Comparison of ENCODE assay signal across 8 cellular contexts in genomic region chr9:71911908-71912325, GRCh38. TPM values are rescaled to one million over a fixed set of nuclear protein-coding genes. Genes with fewer than 3 reads are reported as not detected.
DNase-seq lines count a peak whose midpoint lies in the region; ATAC-seq and TF ChIP-seq lines count a peak whose summit lies in the region.

No MANE protein-coding gene starts in this region.

- no peak for TF ChIP-seq RAD21 in HCT116 (IDR thresholded peaks at IDR 0.05; ENCODE audit: low read depth)

- intact Hi-C loops in HCT116 (cut with micrococcal nuclease) = no loop called here
- intact Hi-C loops in activated T-helper 1 cell treated with anti-CD3 and anti-CD28 coated beads, Interleukin-12 subunit alpha, Interleukin-12 subunit beta, Interleukin-2, Interleukin-4 antibody, amounts not matched to agents 30 ng/mL and 10 ng/mL and 1 ng/mL, durations not matched to agents 14 hours and 24 hours and 36 hours (cut with micrococcal nuclease) = loop anchor here (1.0 to 10.0 kb wide), 12 partner anchors 16 to 1493 kb away; partner anchors contain the start of gene ZFAND5

- H3K9me2 ChIP-seq in HCT116 (ENCODE audit: insufficient read depth) = no peaks in the 10 kb centered on the region
- H3K9me2 ChIP-seq in hepatocyte (replicated peaks; ENCODE audit: insufficient read depth) = no peaks in the 10 kb centered on the region

- no peak for TF ChIP-seq CTCF in HCT116 (IDR thresholded peaks at IDR 0.05 in 2 of 3, conservative IDR thresholded peaks at IDR 0.05 in 1 of 3; ENCODE audit: borderline replicate concordance in 1 of 3, insufficient read depth in 1 of 3, low read depth in 2 of 3, low read length in 2 of 3)
- no peak for TF ChIP-seq CTCF in hepatocyte (IDR thresholded peaks at IDR 0.05; ENCODE audit: poor library complexity)

- peak overlapping the region; percentile 96 for H3K27ac Mint-ChIP-seq in activated T-helper 1 cell treated with anti-CD3 and anti-CD28 coated beads, Interleukin-12 subunit alpha, Interleukin-12 subunit beta, Interleukin-2, Interleukin-4 antibody, amounts not matched to agents 30 ng/mL and 10 ng/mL and 1 ng/mL, durations not matched to agents 14 hours and 24 hours and 36 hours
- peak overlapping the region; percentile 89 for H3K27ac Mint-ChIP-seq in stimulated activated memory B cell treated with anti-CD40 and anti-IgM and Interleukin-4, amounts not matched to agents 10 μg/mL and 1 μg/mL and 100 μg/mL, for 72 hours

- no peak for DNase-seq in HCT116 (ENCODE audit: low read depth, low spot score)
- no peak for DNase-seq in activated T-helper 1 cell treated with anti-CD3 and anti-CD28 coated beads, Interleukin-12 subunit alpha, Interleukin-12 subunit beta, Interleukin-2, Interleukin-4 antibody, amounts not matched to agents 30 ng/mL and 10 ng/mL and 1 ng/mL, durations not matched to agents 14 hours and 24 hours and 36 hours (ENCODE audit: low spot score)
- DNase-seq in hepatocyte (ENCODE audit: low spot score) = no peak
- DNase-seq in epidermal melanocyte (ENCODE audit: insufficient read length, low spot score) = no peak

- H3K27ac ChIP-seq in HCT116 (ENCODE audit: low read depth, low read length) = peak overlapping the region; percentile 58
- H3K27ac ChIP-seq in hepatocyte = peak overlapping the region; percentile 88

- RAD21 ChIA-PET in HCT116 (lab: Charles Lee; ENCODE audit: low non-redundant PET in 1 of 2, low total read pairs in 2 of 2, uncharacterized antibody in 2 of 2, unreplicated experiment in 2 of 2) = no interaction called here

- peak overlapping the region; percentile 28 for H2AFZ ChIP-seq in HCT116 (ENCODE audit: low read depth, low read length, poor library complexity, severe bottlenecking)
- peak overlapping the region; percentile 62 for H2AFZ ChIP-seq in hepatocyte

- TF ChIP-seq POLR2A in HCT116 (IDR thresholded peaks at IDR 0.05; ENCODE audit: borderline replicate concordance, extremely low read depth, insufficient read depth, insufficient read length) = no peak

- H3K36me3 ChIP-seq in HCT116 (ENCODE audit: control insufficient read depth in 1 of 2, insufficient read depth in 2 of 2, low read length in 2 of 2) (no peaks in the 10 kb centered on the region), hepatocyte (replicated peaks; ENCODE audit: insufficient read depth, low read depth) (no peaks in the 10 kb centered on the region)

- no peaks in the 10 kb centered on the region for H3K27me3 Mint-ChIP-seq in activated T-helper 1 cell treated with anti-CD3 and anti-CD28 coated beads, Interleukin-12 subunit alpha, Interleukin-12 subunit beta, Interleukin-2, Interleukin-4 antibody, amounts not matched to agents 30 ng/mL and 10 ng/mL and 1 ng/mL, durations not matched to agents 14 hours and 24 hours and 36 hours (ENCODE audit: insufficient read depth)
- no peaks in the 10 kb centered on the region for H3K27me3 Mint-ChIP-seq in stimulated activated memory B cell treated with anti-CD40 and anti-IgM and Interleukin-4, amounts not matched to agents 10 μg/mL and 1 μg/mL and 100 μg/mL, for 72 hours

- H3K9me3 Mint-ChIP-seq in activated T-helper 1 cell treated with anti-CD3 and anti-CD28 coated beads, Interleukin-12 subunit alpha, Interleukin-12 subunit beta, Interleukin-2, Interleukin-4 antibody, amounts not matched to agents 30 ng/mL and 10 ng/mL and 1 ng/mL, durations not matched to agents 14 hours and 24 hours and 36 hours = no peaks in the 10 kb centered on the region
- H3K9me3 Mint-ChIP-seq in stimulated activated memory B cell treated with anti-CD40 and anti-IgM and Interleukin-4, amounts not matched to agents 10 μg/mL and 1 μg/mL and 100 μg/mL, for 72 hours = no peaks in the 10 kb centered on the region

- peaks cover 61% of the 10 kb centered on the region for H3K4me1 Mint-ChIP-seq in activated T-helper 1 cell treated with anti-CD3 and anti-CD28 coated beads, Interleukin-12 subunit alpha, Interleukin-12 subunit beta, Interleukin-2, Interleukin-4 antibody, amounts not matched to agents 30 ng/mL and 10 ng/mL and 1 ng/mL, durations not matched to agents 14 hours and 24 hours and 36 hours (ENCODE audit: low read depth)
- H3K4me1 Mint-ChIP-seq in stimulated activated memory B cell treated with anti-CD40 and anti-IgM and Interleukin-4, amounts not matched to agents 10 μg/mL and 1 μg/mL and 100 μg/mL, for 72 hours = peaks cover 47% of the 10 kb centered on the region

- peak overlapping the region; percentile 99 for H3K4me3 Mint-ChIP-seq in activated T-helper 1 cell treated with anti-CD3 and anti-CD28 coated beads, Interleukin-12 subunit alpha, Interleukin-12 subunit beta, Interleukin-2, Interleukin-4 antibody, amounts not matched to agents 30 ng/mL and 10 ng/mL and 1 ng/mL, durations not matched to agents 14 hours and 24 hours and 36 hours
- peak overlapping the region; percentile 100 for H3K4me3 Mint-ChIP-seq in stimulated activated memory B cell treated with anti-CD40 and anti-IgM and Interleukin-4, amounts not matched to agents 10 μg/mL and 1 μg/mL and 100 μg/mL, for 72 hours

- ATAC-seq in HCT116 (no peak), GM19035 (IDR thresholded peaks at IDR 0.05; ENCODE audit: unreplicated experiment) (no peak), HG02571 (IDR thresholded peaks at IDR 0.05; ENCODE audit: unreplicated experiment) (no peak), HG02973 (IDR thresholded peaks at IDR 0.05; ENCODE audit: unreplicated experiment) (no peak)
- ATAC-seq in stimulated activated memory B cell treated with anti-CD40 and anti-IgM and Interleukin-4, amounts not matched to agents 10 μg/mL and 1 μg/mL and 100 μg/mL, for 72 hours = no peak

- WGBS in hepatocyte (ENCODE audit: low lambda C conversion rate, missing lambda C conversion rate) = 3% methylated on average over 9 of the region's 9 CpGs

- H4K20me1 ChIP-seq in HCT116 (ENCODE audit: insufficient read depth) (0 out of 2 replicates have a peak, but pooled peaks cover 13% of the 10 kb centered on the region), hepatocyte (ENCODE audit: insufficient read depth, poor library complexity, severe bottlenecking) (peaks cover 48% of the 10 kb centered on the region)

- H3K4me2 ChIP-seq in HCT116 (ENCODE audit: low read length) (peak overlapping the region; percentile 77), hepatocyte (peak overlapping the region; percentile 80)

- POLR2A ChIA-PET in HCT116 (lab: Charles Lee) = interaction anchor here (1.0 to 1.2 kb wide), 3 partner anchors 14 to 106 kb away, joined by 3 to 7 read pairs (median 3); no protein-coding TSS in a partner anchor

- CTCF ChIA-PET in HCT116 (lab: Charles Lee) = interaction anchor here (1.9 kb wide), 1 partner anchor 93 kb away, joined by 6 read pairs; no protein-coding TSS in a partner anchor

- H3K4me1 ChIP-seq in HCT116 (ENCODE audit: control insufficient read depth in 1 of 2, insufficient read depth in 2 of 2, low read length in 2 of 2) = peaks cover 5 to 16% of the 10 kb centered on the region in 2 experiments
- H3K4me1 ChIP-seq in hepatocyte (ENCODE audit: insufficient read depth) = peaks cover 15% of the 10 kb centered on the region

- peak overlapping the region; percentile 77 to 89 for H3K4me3 ChIP-seq in HCT116 (replicated peaks in 1 of 2; ENCODE audit: low read depth in 1 of 2, low read length in 2 of 2)
- peak overlapping the region; percentile 60 for H3K4me3 ChIP-seq in hepatocyte

- BruUV-seq in HCT116 (replicated peaks; lab: Mats Ljungman, UMichigan) = TSS peak; percentile 66

- peaks cover 8% of the 10 kb centered on the region for H3K36me3 Mint-ChIP-seq in activated T-helper 1 cell treated with anti-CD3 and anti-CD28 coated beads, Interleukin-12 subunit alpha, Interleukin-12 subunit beta, Interleukin-2, Interleukin-4 antibody, amounts not matched to agents 30 ng/mL and 10 ng/mL and 1 ng/mL, durations not matched to agents 14 hours and 24 hours and 36 hours (ENCODE audit: low read depth)
- H3K36me3 Mint-ChIP-seq in stimulated activated memory B cell treated with anti-CD40 and anti-IgM and Interleukin-4, amounts not matched to agents 10 μg/mL and 1 μg/mL and 100 μg/mL, for 72 hours = no peaks in the 10 kb centered on the region

- H3K9ac ChIP-seq in HCT116 (ENCODE audit: low read length) = peak overlapping the region; percentile 71

- H3K27me3 ChIP-seq in HCT116 (ENCODE audit: insufficient read depth, low read length) (no peaks in the 10 kb centered on the region), hepatocyte (no peaks in the 10 kb centered on the region)

- H3K9me3 ChIP-seq in HCT116 (ENCODE audit: control insufficient read depth in 1 of 2, insufficient read depth in 1 of 2, low read depth in 1 of 2, low read length in 2 of 2) (no peaks in the 10 kb centered on the region), hepatocyte (ENCODE audit: low read depth) (no peaks in the 10 kb centered on the region)

- H3K79me2 ChIP-seq in HCT116 (ENCODE audit: insufficient read depth, low read length) (peaks cover 89% of the 10 kb centered on the region), hepatocyte (peaks cover 80% of the 10 kb centered on the region)

TF ChIP-seq in HCT116, 20 proteins besides CTCF, POLR2A, EP300 and RAD21:
- TF ChIP-seq EZH2phosphoT487 (IDR thresholded peaks at IDR 0.05; ENCODE audit: borderline replicate concordance) = no peak
- 0 out of 2 replicates have a peak, but pooled peaks have one; percentile 3 for TF ChIP-seq EGR1 (IDR thresholded peaks at IDR 0.05; ENCODE audit: low read depth)
TF ChIP-seq in HCT116: peak in this region for 1.

RNA-seq across cellular contexts. Expression of gene C9orf85, which starts 0.5 kb away (rescaled TPM):
- total RNA-seq in HCT116 (2021; ENCODE audit: unreplicated experiment) (12.4 TPM), hepatocyte (16.8 and 20.3 TPM in 2 replicates)
- 7.5 and 10.4 TPM in 2 replicates for polyA plus RNA-seq in HCT116 (2012)
- total RNA-seq in activated T-helper 1 cell treated with anti-CD3 and anti-CD28 coated beads, Interleukin-12 subunit alpha, Interleukin-12 subunit beta, Interleukin-2, Interleukin-4 antibody, amounts not matched to agents 30 ng/mL and 10 ng/mL and 1 ng/mL, durations not matched to agents 14 hours and 24 hours and 36 hours = 9.3 and 9.8 TPM in 2 replicates
- polyA plus RNA-seq in hepatocyte = 10.4 and 12.2 TPM in 2 replicates

RNA-seq across cellular contexts. Expression of gene ABHD17B, which starts 0.9 kb away (rescaled TPM):
- total RNA-seq in HCT116 (2021; ENCODE audit: unreplicated experiment) (17.0 TPM), hepatocyte (40.0 and 42.0 TPM in 2 replicates)
- 5.6 and 7.3 TPM in 2 replicates for polyA plus RNA-seq in HCT116 (2012)
- 18.5 and 20.4 TPM in 2 replicates for total RNA-seq in activated T-helper 1 cell treated with anti-CD3 and anti-CD28 coated beads, Interleukin-12 subunit alpha, Interleukin-12 subunit beta, Interleukin-2, Interleukin-4 antibody, amounts not matched to agents 30 ng/mL and 10 ng/mL and 1 ng/mL, durations not matched to agents 14 hours and 24 hours and 36 hours
- 22.9 and 26.9 TPM in 2 replicates for polyA plus RNA-seq in hepatocyte
